In the genomic region with DNA sequence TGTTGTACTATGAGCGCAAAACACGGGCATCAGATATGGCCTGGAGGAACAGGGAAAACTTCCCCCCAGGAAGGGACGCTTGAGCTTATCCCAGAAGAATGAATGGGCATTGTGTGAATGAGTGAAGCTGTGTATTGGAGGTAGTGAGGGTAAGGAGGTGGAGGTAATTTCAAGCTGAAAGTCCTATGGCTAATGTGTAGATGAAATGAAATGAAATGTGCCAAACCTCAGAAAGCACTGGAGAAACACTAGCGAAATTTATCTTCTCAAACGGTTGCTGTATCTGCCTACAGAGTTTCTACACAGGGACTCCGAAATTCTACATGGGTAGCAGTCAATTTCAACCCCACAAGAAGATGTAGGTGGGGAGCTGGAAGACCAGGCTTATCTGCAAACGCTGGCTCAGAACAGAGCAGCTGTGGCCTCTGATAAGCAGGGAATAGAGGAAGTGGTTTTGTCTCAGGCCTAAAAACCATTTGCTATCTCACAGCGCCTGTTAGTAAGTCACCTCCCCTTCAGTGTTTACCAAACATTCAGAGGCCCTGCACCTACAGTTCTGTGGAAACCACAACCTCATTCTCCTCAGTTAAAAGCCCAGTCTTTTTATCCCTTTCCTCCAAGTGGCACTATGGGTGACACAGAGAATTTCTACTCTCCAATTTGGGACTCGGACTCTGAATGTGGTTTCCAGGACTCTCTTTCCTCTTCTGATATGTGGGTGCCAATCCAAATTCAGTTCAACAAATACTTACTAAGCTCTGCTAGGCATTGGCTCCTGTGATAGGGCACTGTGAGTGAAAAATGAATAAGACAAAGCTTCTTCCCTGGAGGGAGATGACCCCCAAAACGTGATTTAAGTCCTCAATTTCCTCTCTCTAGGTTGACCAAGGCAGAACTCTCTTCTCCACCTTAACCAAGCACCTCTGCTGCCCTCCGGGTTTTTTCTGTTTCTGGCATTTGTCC, we compare ENCODE assay signal across 8 cellular contexts. TPM values are rescaled to one million over a fixed set of nuclear protein-coding genes. Genes with fewer than 3 reads are reported as not detected.
DNase-seq lines count a peak whose midpoint lies in the region; ATAC-seq, FAIRE-seq and TF ChIP-seq lines count a peak whose summit lies in the region.

No MANE protein-coding gene starts in this region.

- peak overlapping the region; percentile 32 for H3K4me3 Mint-ChIP-seq in activated CD8-positive, alpha-beta memory T cell treated with anti-CD3 and anti-CD28 coated beads, Interleukin-2, amount 10 ng/mL, durations not matched to agents 7 days and 5 days

- TF ChIP-seq EP300 in K562 (IDR thresholded peaks at IDR 0.05; ENCODE audit: low read length) = peak; percentile 100

- peaks cover 28% of the 10 kb centered on the region for H3K36me3 Mint-ChIP-seq in activated CD8-positive, alpha-beta memory T cell treated with anti-CD3 and anti-CD28 coated beads, Interleukin-2, amount 10 ng/mL, durations not matched to agents 7 days and 5 days

- CTCF ChIA-PET in activated CD8-positive, alpha-beta memory T cell treated with anti-CD3 and anti-CD28 coated beads, Interleukin-2, amount 10 ng/mL, durations not matched to agents 7 days and 5 days (lab: Charles Lee) = interaction anchor here (0.8 to 24.3 kb wide), 17 partner anchors 10 to 455 kb away, joined by 3 to 337 read pairs (median 3); partner anchors contain the start of gene SLAMF6
- CTCF ChIA-PET in K562 (lab: Yijun Ruan, JAX; ENCODE audit: low intra/inter-chr PET ratio) = no interaction called here

- H3K27me3 Mint-ChIP-seq in activated CD8-positive, alpha-beta memory T cell treated with anti-CD3 and anti-CD28 coated beads, Interleukin-2, amount 10 ng/mL, durations not matched to agents 7 days and 5 days = no peaks in the 10 kb centered on the region

- peak overlapping the region; percentile 49 for H3K4me2 ChIP-seq in OCI-LY3 (ENCODE audit: low read length)
- H3K4me2 ChIP-seq in K562 (ENCODE audit: insufficient read depth, low read length) = peak overlapping the region; percentile 72

- peak overlapping the region; percentile 7; the same call in 1 of the 2 replicates for H3K9ac ChIP-seq in OCI-LY3 (ENCODE audit: low read length)
- H3K9ac ChIP-seq in K562 (ENCODE audit: insufficient read depth in 1 of 2, low read depth in 2 of 2, low read length in 2 of 2) = peak overlapping the region; percentile 9 to 81; a peak in 3 of 4 replicates

- peak overlapping the region; percentile 8; the same call in 1 of the 2 replicates for H3K4me3 ChIP-seq in OCI-LY3 (ENCODE audit: low read length)
- no peak overlapping the region; the same call in 1 of the 2 replicates for H3K4me3 ChIP-seq in K562

- POLR2A ChIA-PET in K562 (lab: Yijun Ruan, JAX) = interaction anchor here (0.5 to 2.8 kb wide), 12 partner anchors 10 to 685 kb away, joined by 3 to 18 read pairs (median 4); partner anchors contain the start of gene TOMM40L

- no peaks in the 10 kb centered on the region for H3K9me1 ChIP-seq in K562 (ENCODE audit: control insufficient read depth, insufficient read depth, low read length)

- no peaks in the 10 kb centered on the region for H3K79me2 ChIP-seq in OCI-LY3 (ENCODE audit: low read length)
- H3K79me2 ChIP-seq in K562 (ENCODE audit: control insufficient read depth, insufficient read depth, low read length) = no peaks in the 10 kb centered on the region

- intact Hi-C loops in K562 (cut with micrococcal nuclease) = loop anchor here (1.0 to 5.0 kb wide), 4 partner anchors 43 to 127 kb away; no protein-coding TSS in a partner anchor

- 3% methylated on average over 11 of the region's 11 CpGs for WGBS in K562 (ENCODE audit: insufficient coverage, low coverage, missing lambda C conversion rate)

- H3K27me3 ChIP-seq in OCI-LY3 (ENCODE audit: low read depth, low read length) (no peaks in the 10 kb centered on the region), K562 (ENCODE audit: control insufficient read depth in 2 of 2, insufficient read depth in 2 of 2, low read length in 2 of 2) (no peaks in the 10 kb centered on the region)

- no peaks in the 10 kb centered on the region for H3K36me3 ChIP-seq in OCI-LY3 (replicated peaks; ENCODE audit: low read depth, low read length)
- H3K36me3 ChIP-seq in K562 (ENCODE audit: control insufficient read depth, insufficient read depth, low read length) = no peaks in the 10 kb centered on the region; the same call in 1 of the 3 replicates

- H3K4me1 ChIP-seq in OCI-LY3 (ENCODE audit: low read length) = peaks cover 15% of the 10 kb centered on the region
- peaks cover 22 to 47% of the 10 kb centered on the region in 2 experiments for H3K4me1 ChIP-seq in K562 (replicated peaks in 1 of 2; ENCODE audit: control insufficient read depth in 2 of 2, insufficient read depth in 2 of 2, low read length in 2 of 2)

- BruUV-seq in K562 (replicated peaks; lab: Mats Ljungman, UMichigan) = TSS peak; percentile 84

- peak; percentile 72 for TF ChIP-seq POLR2A in K562 (conservative IDR thresholded peaks at IDR 0.05)

- H3K9me3 Mint-ChIP-seq in activated CD8-positive, alpha-beta memory T cell treated with anti-CD3 and anti-CD28 coated beads, Interleukin-2, amount 10 ng/mL, durations not matched to agents 7 days and 5 days (ENCODE audit: low read depth) = peaks cover 8% of the 10 kb centered on the region

- H4K20me1 ChIP-seq in OCI-LY3 (ENCODE audit: insufficient read depth, low read length) = no peaks in the 10 kb centered on the region
- H4K20me1 ChIP-seq in K562 (replicated peaks; ENCODE audit: control insufficient read depth, insufficient read depth, low read length) = no peaks in the 10 kb centered on the region

- in situ Hi-C loops in K562 (cut with MboI) = no loop called here

- ATAC-seq in activated CD8-positive, alpha-beta memory T cell treated with anti-CD3 and anti-CD28 coated beads, Interleukin-2, amount 10 ng/mL, durations not matched to agents 7 days and 5 days = peak; percentile 93
- peak; percentile 81 for ATAC-seq in HG02943 (IDR thresholded peaks at IDR 0.05; ENCODE audit: low read depth, unreplicated experiment)
- ATAC-seq in K562 = peak; percentile 95

- no peak overlapping the region; the same call in none of the 2 replicates for H3K27ac ChIP-seq in OCI-LY3 (ENCODE audit: low read length)
- peak overlapping the region; percentile 93 for H3K27ac ChIP-seq in K562 (ENCODE audit: extremely low read depth, low read depth, low read length)

- FAIRE-seq in K562 (lab: Jason Lieb, UNC) = peak; percentile 99

- H3K4me1 Mint-ChIP-seq in activated CD8-positive, alpha-beta memory T cell treated with anti-CD3 and anti-CD28 coated beads, Interleukin-2, amount 10 ng/mL, durations not matched to agents 7 days and 5 days = peaks cover 48% of the 10 kb centered on the region

- TF ChIP-seq RAD21 in K562 (CRISPR knock-in tag; conservative IDR thresholded peaks at IDR 0.05 in 1 of 2, IDR thresholded peaks at IDR 0.05 in 1 of 2) = peak; percentile 45 to 61

- H3K27ac Mint-ChIP-seq in activated CD8-positive, alpha-beta memory T cell treated with anti-CD3 and anti-CD28 coated beads, Interleukin-2, amount 10 ng/mL, durations not matched to agents 7 days and 5 days = peak overlapping the region; percentile 85

- DNase-seq in activated CD8-positive, alpha-beta memory T cell treated with anti-CD3 and anti-CD28 coated beads, Interleukin-2, amount 10 ng/mL, durations not matched to agents 7 days and 5 days = peak; percentile 81
- no peak for DNase-seq in activated CD8-positive, alpha-beta memory T cell treated with anti-CD3 and anti-CD28 coated beads for 24 hours
- DNase-seq in K562 (ENCODE audit: extremely low read depth in 1 of 4, low spot score in 3 of 4) = peak; percentile 92 to 99 (median 94)
- DNase-seq in stimulated activated CD4-positive, alpha-beta T cell treated with anti-CD3 and anti-CD28 coated beads, Interleukin-12 subunit alpha, Interleukin-12 subunit beta, amount 100 ng/mL, for 4 hours = peak; percentile 18
- DNase-seq in COLO829 (ENCODE audit: low spot score) = no peak
- no peak for DNase-seq in NCI-H1105 treated with DMSO at 0.1 percent for 48 hours (lab: John Stamatoyannopoulos, UW)

- TF ChIP-seq CTCF in OCI-LY3 (IDR thresholded peaks at IDR 0.05; ENCODE audit: low read depth, low read length) (no peak), K562 (IDR thresholded peaks at IDR 0.05 in 2 of 3, conservative IDR thresholded peaks at IDR 0.05 in 1 of 3; ENCODE audit: insufficient read depth in 2 of 3, low read depth in 1 of 3, low read length in 3 of 3) (peak in 1 of 3 experiments; percentile 32; a peak in 2 of 6 replicates)

- no peaks in the 10 kb centered on the region for H3K9me3 ChIP-seq in OCI-LY3 (ENCODE audit: insufficient read depth, low read length)
- H3K9me3 ChIP-seq in K562 (replicated peaks; ENCODE audit: control insufficient read depth, insufficient read depth, low read depth, low read length) = peaks cover 31% of the 10 kb centered on the region

- H2AFZ ChIP-seq in OCI-LY3 (ENCODE audit: low read depth, low read length) (peak overlapping the region; percentile 95), K562 (ENCODE audit: low read depth, low read length) (peak overlapping the region; percentile 88)

RNA-seq across cellular contexts. Expression of gene SLAMF6, which starts 17.1 kb away (rescaled TPM):
- total RNA-seq in activated CD8-positive, alpha-beta memory T cell treated with anti-CD3 and anti-CD28 coated beads, Interleukin-2, amount 10 ng/mL, durations not matched to agents 7 days and 5 days = 10 to 100 TPM; 28.8 to 31.0 TPM
- 0.33 and 0.60 TPM in 2 replicates for total RNA-seq in K562 (2011; cell fraction: chromatin; rRNA removed; ENCODE audit: low replicate concordance)
- total RNA-seq in K562 (2011; cell fraction: nucleolus; rRNA removed) = 0.66 and 0.67 TPM in 2 replicates
- 1.1 and 1.5 TPM in 2 replicates for total RNA-seq in K562 (2011; cell fraction: nucleoplasm; rRNA removed)
- total RNA-seq in K562 (2014; rRNA removed) (0.94 and 1.1 TPM in 2 replicates), K562 (2014; rRNA removed; fragmentation: Illumina TruSeq; extraction: Trizol) (1.8 and 2.0 TPM in 2 replicates), K562 (2015; rRNA removed; fragmentation: Illumina TruSeq; extraction: Trizol) (3.9 and 4.8 TPM in 2 replicates), K562 (2021) (0.87 and 1.0 TPM in 2 replicates)
- polyA plus RNA-seq in K562 (2011; rRNA removed) (0.70 and 0.77 TPM in 2 replicates), K562 (2014; fragmentation: Illumina TruSeq; extraction: Trizol) (2.0 and 2.9 TPM in 2 replicates), K562 (2014; fragmentation: Nextera tagmentation; extraction: Ambion mirVana) (1 to 10 TPM in 1 of 2 experiments, under 1 TPM in 1; 0.56 to 1.7 TPM), K562 (2014; rRNA removed) (0.90 and 1.6 TPM in 2 replicates)
- polyA plus RNA-seq in K562 (2011; cell fraction: cytosol; rRNA removed) = 0.43 and 0.80 TPM in 2 replicates
- polyA plus RNA-seq in K562 (2011; cell fraction: nucleus; rRNA removed) = 0.27 and 0.38 TPM in 2 replicates
- 3.0 and 10.1 TPM in 2 replicates for polyA plus RNA-seq in K562 (2012)
- polyA minus RNA-seq in K562 (2011; rRNA and poly(A)+ RNA removed) = 0.84 and 1.5 TPM in 2 replicates
- polyA minus RNA-seq in K562 (2011; cell fraction: cytosol; rRNA and poly(A)+ RNA removed) = 0.73 TPM in 1 of 2 replicates, not detected in the other
- polyA minus RNA-seq in K562 (2011; cell fraction: nucleus; rRNA and poly(A)+ RNA removed) = 0.22 and 0.27 TPM in 2 replicates

RNA-seq across cellular contexts. Expression of gene CD84, which starts 39.1 kb away (rescaled TPM):
- 10 to 100 TPM; 29.9 to 34.6 TPM for total RNA-seq in activated CD8-positive, alpha-beta memory T cell treated with anti-CD3 and anti-CD28 coated beads, Interleukin-2, amount 10 ng/mL, durations not matched to agents 7 days and 5 days
- total RNA-seq in K562 (2011; cell fraction: chromatin; rRNA removed; ENCODE audit: low replicate concordance) = 3.9 and 4.7 TPM in 2 replicates
- 1.5 and 2.4 TPM in 2 replicates for total RNA-seq in K562 (2011; cell fraction: nucleolus; rRNA removed)
- 2.9 and 3.3 TPM in 2 replicates for total RNA-seq in K562 (2011; cell fraction: nucleoplasm; rRNA removed)
- 0.82 and 1.4 TPM in 2 replicates for total RNA-seq in K562 (2014; rRNA removed)
- 2.2 and 2.5 TPM in 2 replicates for total RNA-seq in K562 (2014; rRNA removed; fragmentation: Illumina TruSeq; extraction: Trizol)
- total RNA-seq in K562 (2015; rRNA removed; fragmentation: Illumina TruSeq; extraction: Trizol) = 6.8 TPM in 2 replicates
- total RNA-seq in K562 (2021) = 1.9 and 2.5 TPM in 2 replicates
- polyA plus RNA-seq in K562 (2011; rRNA removed) = 2.0 and 7.3 TPM in 2 replicates
- 0.37 and 4.0 TPM in 2 replicates for polyA plus RNA-seq in K562 (2011; cell fraction: cytosol; rRNA removed)
- polyA plus RNA-seq in K562 (2011; cell fraction: nucleus; rRNA removed) = 2.0 and 6.2 TPM in 2 replicates
- 3.1 and 5.8 TPM in 2 replicates for polyA plus RNA-seq in K562 (2012)
- 3.1 and 3.5 TPM in 2 replicates for polyA plus RNA-seq in K562 (2014; fragmentation: Illumina TruSeq; extraction: Trizol)
- 1 to 10 TPM; 1.0 to 1.5 TPM for polyA plus RNA-seq in K562 (2014; fragmentation: Nextera tagmentation; extraction: Ambion mirVana)
- polyA plus RNA-seq in K562 (2014; rRNA removed) = 1.6 and 1.8 TPM in 2 replicates
- 3.3 and 12.3 TPM in 2 replicates for polyA minus RNA-seq in K562 (2011; rRNA and poly(A)+ RNA removed)
- 0.48 and 1.8 TPM in 2 replicates for polyA minus RNA-seq in K562 (2011; cell fraction: cytosol; rRNA and poly(A)+ RNA removed)
- polyA minus RNA-seq in K562 (2011; cell fraction: nucleus; rRNA and poly(A)+ RNA removed) = 0.94 and 7.8 TPM in 2 replicates

Comparison
In these comparisons a context has a peak if more than half of its experiments do, and no peak if none do; other contexts are left out.
1. DNase-seq: peak in activated CD8-positive, alpha-beta memory T cell treated with anti-CD3 and anti-CD28 coated beads, Interleukin-2, amount 10 ng/mL, durations not matched to agents 7 days and 5 days (single experiment), K562 (4 of 4) and stimulated activated CD4-positive, alpha-beta T cell treated with anti-CD3 and anti-CD28 coated beads, Interleukin-12 subunit alpha, Interleukin-12 subunit beta, amount 100 ng/mL, for 4 hours (single experiment); none in activated CD8-positive, alpha-beta memory T cell treated with anti-CD3 and anti-CD28 coated beads for 24 hours (single experiment), COLO829 (single experiment) and NCI-H1105 treated with DMSO at 0.1 percent for 48 hours (single experiment).
2. RNA of gene SLAMF6, which starts 17.1 kb away (total RNA-seq): 28.8 to 31.0 TPM in activated CD8-positive, alpha-beta memory T cell treated with anti-CD3 and anti-CD28 coated beads, Interleukin-2, amount 10 ng/mL, durations not matched to agents 7 days and 5 days; 0.33 to 4.8 TPM in K562; every median in the first group is over 4 times any median in the second.
3. Peak in every context shown above with its lines, with median percentiles within 50 percentile points of each other: ATAC-seq.